ENCODE assay signal across 11 cellular contexts in the genomic region with DNA sequence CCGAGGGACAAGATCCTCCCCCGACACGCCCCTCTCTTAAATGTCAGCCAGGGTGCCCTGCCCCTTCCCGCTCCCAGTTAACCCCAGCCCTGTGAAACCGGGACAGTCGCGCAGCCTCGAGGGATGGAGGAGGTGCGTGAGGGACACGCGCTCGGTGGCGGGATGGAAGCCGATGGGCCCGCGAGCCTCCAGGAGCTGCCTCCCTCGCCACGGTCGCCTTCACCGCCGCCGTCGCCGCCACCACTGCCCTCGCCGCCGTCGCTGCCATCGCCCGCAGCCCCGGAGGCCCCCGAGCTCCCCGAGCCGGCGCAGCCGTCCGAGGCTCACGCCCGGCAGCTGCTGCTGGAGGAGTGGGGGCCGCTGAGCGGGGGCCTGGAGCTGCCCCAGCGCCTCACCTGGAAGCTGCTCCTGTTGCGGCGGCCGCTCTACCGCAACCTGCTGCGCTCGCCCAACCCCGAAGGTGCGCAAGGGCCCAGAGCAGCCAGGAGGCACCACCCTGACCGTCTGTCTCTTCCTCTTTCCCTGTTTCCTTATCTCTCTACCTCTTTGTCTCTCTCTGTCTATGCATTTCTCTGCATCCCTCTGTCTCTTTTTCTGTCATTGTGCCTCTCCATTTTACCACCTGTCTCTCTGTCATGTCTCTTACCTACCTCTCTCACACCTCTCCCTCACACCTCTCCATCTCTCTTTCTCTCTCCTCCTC. TPM values are rescaled to one million over a fixed set of nuclear protein-coding genes. Genes with fewer than 3 reads are reported as not detected.
DNase-seq lines count a peak whose midpoint lies in the region; FAIRE-seq and TF ChIP-seq lines count a peak whose summit lies in the region.
"Had no signal": no experiment of that assay in that cellular context is flagged by ENCODE, and none has a peak within 500 bp of the region (broad histone marks: within the 10 kb centered on the region; RNA-seq: fewer than 3 reads in every experiment).

A gene with protein sequence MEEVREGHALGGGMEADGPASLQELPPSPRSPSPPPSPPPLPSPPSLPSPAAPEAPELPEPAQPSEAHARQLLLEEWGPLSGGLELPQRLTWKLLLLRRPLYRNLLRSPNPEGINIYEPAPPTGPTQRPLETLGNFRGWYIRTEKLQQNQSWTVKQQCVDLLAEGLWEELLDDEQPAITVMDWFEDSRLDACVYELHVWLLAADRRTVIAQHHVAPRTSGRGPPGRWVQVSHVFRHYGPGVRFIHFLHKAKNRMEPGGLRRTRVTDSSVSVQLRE (plus strand): TSS at position 105 of the 703 bp plus-strand sequence. CDS start 19 bp downstream, at position 124.

- no peak for TF ChIP-seq CTCF in breast epithelium (IDR thresholded peaks at IDR 0.05)
- no peak for TF ChIP-seq CTCF in MCF 10A (IDR thresholded peaks at IDR 0.05; ENCODE audit: unreplicated experiment)
- TF ChIP-seq CTCF in WERI-Rb-1 (IDR thresholded peaks at IDR 0.05; ENCODE audit: low read depth, low read length): no peak
- TF ChIP-seq CTCF in suprapubic skin (IDR thresholded peaks at IDR 0.05): no peak
- TF ChIP-seq CTCF in right atrium auricular region (IDR thresholded peaks at IDR 0.05): no peak

- FAIRE-seq in RCC 7860 (lab: Jason Lieb, UNC): no peak

- 4% methylated on average over 42 of the region's 51 CpGs for WGBS in suprapubic skin

- no TSS peak for BruUV-seq in MCF 10A (replicated peaks; lab: Mats Ljungman, UMichigan)

- H3K27me3 ChIP-seq in breast epithelium (peaks cover 0 to 45% of the 10 kb centered on the region in 2 donors), WERI-Rb-1 (ENCODE audit: insufficient read depth, low read depth, severe bottlenecking) (no peaks in the 10 kb centered on the region), iPS-15b (ENCODE audit: control insufficient read depth, insufficient read depth, low read length) (peaks cover 16% of the 10 kb centered on the region), suprapubic skin (peaks cover 61% of the 10 kb centered on the region), right atrium auricular region (peaks cover 0 to 12% of the 10 kb centered on the region in 2 donors)

- TF ChIP-seq POLR2A in breast epithelium (IDR thresholded peaks at IDR 0.05) (no peak), suprapubic skin (IDR thresholded peaks at IDR 0.05) (no peak)

- no peak for TF ChIP-seq EP300 in suprapubic skin (IDR thresholded peaks at IDR 0.05)

- H3K27me3 Mint-ChIP-seq in MCF 10A (ENCODE audit: insufficient read depth, unreplicated experiment): peaks cover 47% of the 10 kb centered on the region

- CTCF ChIA-PET in MCF 10A (lab: Yijun Ruan, JAX): interaction anchor here (0.9 kb wide), 1 partner anchor 145 kb away, joined by 3 read pairs; no protein-coding TSS in a partner anchor

- POLR2A ChIA-PET in MCF 10A (lab: Yijun Ruan, JAX): no interaction called here

- no peak within 1 kb of the TSS for H3K4me3 Mint-ChIP-seq in MCF 10A (ENCODE audit: unreplicated experiment)

- H3K9me3 Mint-ChIP-seq in MCF 10A (ENCODE audit: unreplicated experiment): no peaks in the 10 kb centered on the region

- H3K27ac ChIP-seq in breast epithelium: no peak within 1 kb of the TSS
- no peak within 1 kb of the TSS for H3K27ac ChIP-seq in WERI-Rb-1
- peak within 1 kb of the TSS; percentile 36 for H3K27ac ChIP-seq in suprapubic skin
- H3K27ac ChIP-seq in right atrium auricular region: no peak within 1 kb of the TSS

- no peaks in the 10 kb centered on the region for H3K9me3 ChIP-seq in breast epithelium
- no peaks in the 10 kb centered on the region for H3K9me3 ChIP-seq in WERI-Rb-1 (ENCODE audit: severe bottlenecking)
- H3K9me3 ChIP-seq in iPS-15b (ENCODE audit: control insufficient read depth, insufficient read depth, low read length): no peaks in the 10 kb centered on the region
- no peaks in the 10 kb centered on the region for H3K9me3 ChIP-seq in suprapubic skin
- no peaks in the 10 kb centered on the region for H3K9me3 ChIP-seq in right atrium auricular region

- no peak within 1 kb of the TSS for H3K9ac ChIP-seq in iPS-15b (ENCODE audit: low read depth, low read length)

- intact Hi-C loops in breast epithelium (cut with DNase I; ENCODE audit: low total_unique reads): no loop called here
- intact Hi-C loops in MCF 10A (cut with micrococcal nuclease): loop anchor here (10.0 kb wide), 1 partner anchor 128 kb away; a partner anchor contains a TSS

- H3K4me1 ChIP-seq in breast epithelium: no peaks in the 10 kb centered on the region
- H3K4me1 ChIP-seq in iPS-15b (ENCODE audit: control insufficient read depth, insufficient read depth, low read length): peaks cover 6% of the 10 kb centered on the region
- peaks cover 28% of the 10 kb centered on the region for H3K4me1 ChIP-seq in suprapubic skin
- H3K4me1 ChIP-seq in right atrium auricular region: peaks cover 0 to 5% of the 10 kb centered on the region in 2 donors

- H3K4me3 ChIP-seq in breast epithelium (peak within 1 kb of the TSS in 2 of 3 donors; percentile 33 to 50), WERI-Rb-1 (ENCODE audit: low read depth, low read length) (no peak within 1 kb of the TSS), iPS-15b (ENCODE audit: low read depth, low read length) (peak within 1 kb of the TSS; percentile 54), suprapubic skin (peak within 1 kb of the TSS; percentile 33), right atrium auricular region (peak within 1 kb of the TSS in 1 of 2 donors; percentile 28)

- no peaks in the 10 kb centered on the region for H3K36me3 ChIP-seq in breast epithelium
- no peaks in the 10 kb centered on the region for H3K36me3 ChIP-seq in WERI-Rb-1
- H3K36me3 ChIP-seq in iPS-15b (ENCODE audit: control insufficient read depth, insufficient read depth, low read length): no peaks in the 10 kb centered on the region
- H3K36me3 ChIP-seq in suprapubic skin: no peaks in the 10 kb centered on the region
- H3K36me3 ChIP-seq in right atrium auricular region: no peaks in the 10 kb centered on the region

- H3K27ac Mint-ChIP-seq in MCF 10A (ENCODE audit: low read depth, unreplicated experiment): no peak within 1 kb of the TSS

- H3K4me1 Mint-ChIP-seq in MCF 10A (ENCODE audit: insufficient read depth, unreplicated experiment): peaks cover 24% of the 10 kb centered on the region

- H3K36me3 Mint-ChIP-seq in MCF 10A (ENCODE audit: insufficient read depth, unreplicated experiment): peaks cover 5% of the 10 kb centered on the region

- no peak for DNase-seq in breast epithelium (ENCODE audit: low spot score in 2 of 2)
- DNase-seq in MCF 10A (ENCODE audit: unreplicated experiment): no peak
- peak; percentile 24 for DNase-seq in WERI-Rb-1
- DNase-seq in suprapubic skin (ENCODE audit: low spot score in 2 of 2): no peak
- DNase-seq in middle frontal gyrus (ENCODE audit: extremely low spot score, low spot score): no peak
- no peak for DNase-seq in RCC 7860 (ENCODE audit: low spot score)
- DNase-seq in right atrium auricular region (ENCODE audit: low spot score): no peak
- DNase-seq: anterior cingulate cortex, DND-41, posterior cingulate gyrus had no signal

RNA-seq across cellular contexts. Expression of the gene that starts here (rescaled TPM):
- total RNA-seq in breast epithelium (1 to 10 TPM in 1 of 3 donors, under 1 TPM in 1, not detected in 1; 0.66 to 2.9 TPM), MCF 10A (2022) (not detected in 2 replicates), suprapubic skin (100 to 1,000 TPM in 3 of 4 donors, 10 to 100 TPM in 1; 32.7 to 420 (median 277) TPM), right atrium auricular region (not detected)

Comparison
In these comparisons a context has a peak if more than half of its experiments do, and no peak if none do; other contexts are left out.
1. RNA of the gene that starts here (total RNA-seq): 32.7 to 420 TPM in suprapubic skin; 0.66 to 2.9 TPM in breast epithelium, not detected in right atrium auricular region and not detected in MCF 10A; every median in the first group is over 4 times any median in the second.